In the genomic region with DNA sequence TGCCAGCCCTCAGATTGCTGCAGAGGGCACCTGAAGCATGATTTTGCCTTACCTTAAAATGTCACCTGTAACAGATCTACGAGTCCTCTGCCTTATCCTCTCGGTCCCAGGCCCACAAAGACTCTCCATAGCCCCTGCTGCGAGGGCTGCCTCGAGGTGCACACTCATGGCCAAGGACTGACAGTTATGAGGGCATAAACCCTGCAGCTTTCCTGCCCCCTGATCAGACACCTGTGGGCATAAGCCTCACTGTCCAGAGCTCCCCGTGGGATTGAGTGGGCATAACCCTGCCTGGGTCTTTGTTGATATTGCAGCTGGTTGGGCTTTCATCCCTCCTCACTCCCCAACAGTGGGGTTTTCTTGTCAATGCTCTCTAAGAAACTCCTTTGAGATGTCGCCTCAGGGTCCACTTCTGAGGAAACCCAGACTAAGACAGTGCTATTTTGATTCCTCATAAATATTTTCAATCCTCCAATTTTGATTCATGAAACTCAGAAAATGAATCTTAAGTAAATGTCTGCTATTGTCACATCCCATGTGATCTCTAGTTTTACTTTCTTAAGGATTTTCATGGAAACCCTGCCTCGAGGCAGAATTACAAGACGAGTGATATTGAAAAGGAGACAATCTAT, we compare ENCODE assay signal across 29 cellular contexts.
"Had no signal": no experiment of that assay in that cellular context is flagged by ENCODE, and none has a peak within 500 bp of the region (broad histone marks: within the 10 kb centered on the region; RNA-seq: fewer than 3 reads in every experiment).

No MANE protein-coding gene starts in this region.

- H3K27ac Mint-ChIP-seq: activated CD4-positive, alpha-beta T cell treated with anti-CD3 and anti-CD28 coated beads, Interleukin-2, amount 10 ng/mL, durations not matched to agents 24 days and 14 days; activated CD8-positive, alpha-beta T cell treated with anti-CD3 and anti-CD28 coated beads for 36 hours; activated naive CD4-positive, alpha-beta T cell treated with anti-CD3 and anti-CD28 coated beads for 36 hours; activated naive CD4-positive, alpha-beta T cell treated with anti-CD3 and anti-CD28 coated beads, Interleukin-2, amount 50 U/mL, for 72 hours; activated T-helper 1 cell treated with anti-CD3 and anti-CD28 coated beads, Interleukin-12 subunit alpha, Interleukin-12 subunit beta, Interleukin-2, Interleukin-4 antibody, amounts not matched to agents 30 ng/mL and 10 ng/mL and 1 ng/mL, durations not matched to agents 14 hours and 24 hours and 36 hours; T-helper 2 cell treated with Interferon-gamma antibody and Interleukin-4, amounts not matched to agents 5 μg/mL and 100 μg/mL, for 36 hours had no signal

- H3K27ac ChIP-seq: adrenal gland, body of pancreas, breast epithelium, Peyer's patch, SK-N-MC had no signal

- H3K9me3 Mint-ChIP-seq: activated CD4-positive, alpha-beta T cell treated with anti-CD3 and anti-CD28 coated beads, Interleukin-2, amount 10 ng/mL, durations not matched to agents 24 days and 14 days; activated CD8-positive, alpha-beta T cell treated with anti-CD3 and anti-CD28 coated beads for 36 hours; activated naive CD4-positive, alpha-beta T cell treated with anti-CD3 and anti-CD28 coated beads, Interleukin-2, amount 50 U/mL, for 72 hours; activated T-cell treated with anti-CD3 and anti-CD28 coated beads, Interleukin-2, amount 50 U/mL, for 4 hours; activated T-helper 1 cell treated with anti-CD3 and anti-CD28 coated beads, Interleukin-12 subunit alpha, Interleukin-12 subunit beta, Interleukin-2, Interleukin-4 antibody, amounts not matched to agents 30 ng/mL and 10 ng/mL and 1 ng/mL, durations not matched to agents 14 hours and 24 hours and 36 hours; T-helper 2 cell treated with Interferon-gamma antibody and Interleukin-4, amounts not matched to agents 5 μg/mL and 100 μg/mL, for 36 hours had no signal

- H3K27me3 ChIP-seq: adrenal gland, body of pancreas, breast epithelium, Peyer's patch had no signal

- H3K9me3 ChIP-seq: adrenal gland, body of pancreas, breast epithelium, MG63, Peyer's patch had no signal

- H3K36me3 ChIP-seq: adrenal gland, breast epithelium, MG63, Peyer's patch had no signal

- H3K4me3 ChIP-seq: adrenal gland, body of pancreas, breast epithelium, MG63, Peyer's patch, SK-N-MC had no signal

- H3K4me1 ChIP-seq: adrenal gland, body of pancreas, breast epithelium, Peyer's patch had no signal

- H3K4me1 Mint-ChIP-seq: activated CD4-positive, alpha-beta T cell treated with anti-CD3 and anti-CD28 coated beads, Interleukin-2, amount 10 ng/mL, durations not matched to agents 24 days and 14 days had no signal

- H3K4me3 Mint-ChIP-seq: activated CD4-positive, alpha-beta T cell treated with anti-CD3 and anti-CD28 coated beads, Interleukin-2, amount 10 ng/mL, durations not matched to agents 24 days and 14 days; activated CD8-positive, alpha-beta T cell treated with anti-CD3 and anti-CD28 coated beads for 36 hours; activated naive CD4-positive, alpha-beta T cell treated with anti-CD3 and anti-CD28 coated beads for 36 hours; activated T-cell treated with anti-CD3 and anti-CD28 coated beads, Interleukin-2, amount 50 U/mL, for 4 hours; activated T-helper 1 cell treated with anti-CD3 and anti-CD28 coated beads, Interleukin-12 subunit alpha, Interleukin-12 subunit beta, Interleukin-2, Interleukin-4 antibody, amounts not matched to agents 30 ng/mL and 10 ng/mL and 1 ng/mL, durations not matched to agents 14 hours and 24 hours and 36 hours; T-helper 2 cell treated with Interferon-gamma antibody and Interleukin-4, amounts not matched to agents 5 μg/mL and 100 μg/mL, for 36 hours had no signal

- DNase-seq: activated CD4-positive, alpha-beta T cell treated with anti-CD3 and anti-CD28 coated beads, Interleukin-2, amount 10 ng/mL, durations not matched to agents 24 days and 14 days; activated CD4-positive, alpha-beta T cell treated with anti-CD3 and anti-CD28 coated beads, Interleukin-2, amount 50 U/mL, for 4 hours; activated CD8-positive, alpha-beta T cell treated with anti-CD3 and anti-CD28 coated beads for 36 hours; activated gamma-delta T cell treated with Interleukin-2 at 50 U/mL for 16 hours; activated naive CD4-positive, alpha-beta T cell treated with anti-CD3 and anti-CD28 coated beads for 36 hours; activated T-cell treated with anti-CD3 and anti-CD28 coated beads for 4 hours; activated T-cell treated with anti-CD3 and anti-CD28 coated beads, Interleukin-2, amount 50 U/mL, for 4 hours; adrenal gland; body of pancreas; Kasumi-1; KG1; MG63; NCI-H1048; NCI-H1105 treated with DMSO at 0.1 percent for 48 hours; NCI-H1436 treated with DMSO at 0.1 percent for 48 hours; NCI-H1694 treated with DMSO at 0.1 percent for 48 hours; NCI-H2029; NCI-H2171; NCI-H510A; NCI-H748 treated with DMSO at 0.1 percent for 48 hours; NK-92 treated with Interleukin-12 subunit alpha and Interleukin-12 subunit beta, amount 100 ng/mL, for 24 hours; PC-3; Peyer's patch; Right ventricle myocardium superior had no signal

- ATAC-seq: activated CD8-positive, alpha-beta T cell treated with anti-CD3 and anti-CD28 coated beads for 36 hours; activated naive CD4-positive, alpha-beta T cell treated with anti-CD3 and anti-CD28 coated beads, Interleukin-2, amount 50 U/mL, for 72 hours; activated T-cell treated with anti-CD3 and anti-CD28 coated beads, Interleukin-2, amount 50 U/mL, for 4 hours; body of pancreas; PC-3 had no signal

- H3K27me3 Mint-ChIP-seq: activated CD8-positive, alpha-beta T cell treated with anti-CD3 and anti-CD28 coated beads for 36 hours had no signal
